ENCODE assay signal across 12 cellular contexts in the genomic region with DNA sequence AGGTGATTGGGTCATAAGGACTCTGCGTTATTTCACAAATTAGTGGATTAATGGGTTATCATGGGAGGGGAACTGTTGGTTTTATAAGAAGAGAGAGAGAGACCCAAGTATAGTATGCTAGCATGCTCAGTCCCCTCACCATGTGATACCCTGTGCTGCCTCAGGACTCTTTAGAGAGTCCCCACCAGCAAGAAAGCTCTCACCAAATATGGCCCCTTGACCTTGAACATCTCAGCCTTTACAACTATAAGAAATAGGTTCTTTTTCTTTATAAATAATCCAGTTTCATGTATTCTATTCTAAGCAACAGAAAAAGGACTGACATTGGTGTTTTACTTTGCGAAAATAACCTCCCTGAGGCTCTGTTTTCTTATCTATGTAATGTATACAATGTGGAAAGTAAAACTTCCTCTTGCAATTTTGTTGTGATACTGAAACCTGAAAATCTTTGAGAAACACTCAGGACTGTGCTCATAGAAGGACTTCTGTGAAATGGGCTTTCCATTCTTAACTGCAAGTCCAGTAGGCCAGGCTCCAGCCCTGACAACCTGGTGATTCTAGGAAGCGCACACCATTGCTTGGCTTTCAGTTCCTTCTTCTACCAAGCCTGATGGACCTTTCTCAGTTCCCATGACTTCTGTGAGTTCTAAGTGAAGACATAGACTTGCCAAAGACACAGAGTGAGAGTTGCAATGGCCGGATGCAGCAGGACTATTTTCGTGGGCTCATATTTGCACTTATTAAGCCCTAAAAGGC. TPM values are rescaled to one million over a fixed set of nuclear protein-coding genes. Genes with fewer than 3 reads are reported as not detected.
DNase-seq lines count a peak whose midpoint lies in the region; ATAC-seq and TF ChIP-seq lines count a peak whose summit lies in the region.
"Had no signal": no experiment of that assay in that cellular context is flagged by ENCODE, and none has a peak within 500 bp of the region (broad histone marks: within the 10 kb centered on the region; RNA-seq: fewer than 3 reads in every experiment).

No MANE protein-coding gene starts in this region.

- no peaks in the 10 kb centered on the region for H3K9me3 Mint-ChIP-seq in stimulated activated naive B cell treated with anti-CD40 and anti-IgM and Interleukin-4, amounts not matched to agents 10 μg/mL and 1 μg/mL and 100 μg/mL, for 72 hours
- H3K9me3 Mint-ChIP-seq: central memory CD8-positive, alpha-beta T cell had no signal

- H3K9me3 ChIP-seq in MM.1S (replicated peaks; ENCODE audit: insufficient read depth, low read length) (no peaks in the 10 kb centered on the region), SJCRH30 (replicated peaks) (no peaks in the 10 kb centered on the region)
- H3K9me3 ChIP-seq: pancreas had no signal

- H3K9me2 ChIP-seq in MM.1S (replicated peaks; ENCODE audit: insufficient read depth, low read length), result no peaks in the 10 kb centered on the region

- no peaks in the 10 kb centered on the region for H3K79me2 ChIP-seq in MM.1S (ENCODE audit: low read length)

- peak; percentile 90 for ATAC-seq in HG02798 (IDR thresholded peaks at IDR 0.05; ENCODE audit: poor library complexity, unreplicated experiment)
- ATAC-seq in stimulated activated naive B cell treated with anti-CD40 and anti-IgM and Interleukin-4, amounts not matched to agents 10 μg/mL and 1 μg/mL and 100 μg/mL, for 72 hours (replicated peaks), result peak; percentile 90

- H3K4me1 ChIP-seq in MM.1S (ENCODE audit: low read length) (peaks cover 41% of the 10 kb centered on the region), SJCRH30 (no peaks in the 10 kb centered on the region)
- H3K4me1 ChIP-seq: pancreas had no signal

- H3F3A ChIP-seq in MM.1S (ENCODE audit: insufficient read depth, low read length), result peaks cover 19% of the 10 kb centered on the region

- no peaks in the 10 kb centered on the region for H3K36me3 ChIP-seq in MM.1S (replicated peaks; ENCODE audit: insufficient read depth, low read length)
- no peaks in the 10 kb centered on the region for H3K36me3 ChIP-seq in SJCRH30
- H3K36me3 ChIP-seq: pancreas had no signal

- H3K27ac Mint-ChIP-seq in stimulated activated naive B cell treated with anti-CD40 and anti-IgM and Interleukin-4, amounts not matched to agents 10 μg/mL and 1 μg/mL and 100 μg/mL, for 72 hours, result peak overlapping the region; percentile 9
- H3K27ac Mint-ChIP-seq: activated CD4-positive, alpha-beta memory T cell treated with anti-CD3 and anti-CD28 coated beads for 36 hours had no signal

- H3K4me1 Mint-ChIP-seq in stimulated activated naive B cell treated with anti-CD40 and anti-IgM and Interleukin-4, amounts not matched to agents 10 μg/mL and 1 μg/mL and 100 μg/mL, for 72 hours, result peaks cover 34 to 42% of the 10 kb centered on the region in 2 donors
- H3K4me1 Mint-ChIP-seq: central memory CD8-positive, alpha-beta T cell had no signal

- no peak for TF ChIP-seq CTCF in MM.1S (IDR thresholded peaks at IDR 0.05; ENCODE audit: low read length)

- peak overlapping the region; percentile 76; the same call in 1 of the 2 replicates for H3K27ac ChIP-seq in MM.1S (ENCODE audit: low read length)
- H3K27ac ChIP-seq in SJCRH30, result no peak overlapping the region
- H3K27ac ChIP-seq: 22Rv1, pancreas had no signal

- peak overlapping the region; percentile 25; the same call in 1 of the 2 replicates for H3K9ac ChIP-seq in MM.1S (ENCODE audit: low read length)

- no peak overlapping the region; the same call in 1 of the 2 replicates for H3K4me3 ChIP-seq in MM.1S (ENCODE audit: low read length)
- no peak overlapping the region for H3K4me3 ChIP-seq in SJCRH30
- H3K4me3 ChIP-seq: pancreas had no signal

- no peaks in the 10 kb centered on the region for H3K27me3 ChIP-seq in MM.1S (replicated peaks; ENCODE audit: insufficient read depth, low read length)
- peaks cover 10% of the 10 kb centered on the region; the same call in 1 of the 2 replicates for H3K27me3 ChIP-seq in SJCRH30
- H3K27me3 ChIP-seq: pancreas had no signal

- DNase-seq in SKM-1 treated with dmso at 0.1 percent for 144 hours (lab: John Stamatoyannopoulos, UW; ENCODE audit: unreplicated experiment) (peak; percentile 39), SKM-1 (lab: John Stamatoyannopoulos, UW; ENCODE audit: unreplicated experiment) (no peak), MM.1S (peak; percentile 75), SJCRH30 (no peak), cortex of kidney (lab: John Stamatoyannopoulos, UW) (no peak)
- peak; percentile 54 for DNase-seq in stimulated activated naive B cell treated with anti-CD40 and anti-IgM and Interleukin-4, amounts not matched to agents 10 μg/mL and 1 μg/mL and 100 μg/mL, for 72 hours
- DNase-seq in activated CD8-positive, alpha-beta memory T cell treated with anti-CD3 and anti-CD28 coated beads, Interleukin-2, amount 50 U/mL, for 4 hours, result no peak
- DNase-seq: activated CD4-positive, alpha-beta memory T cell treated with anti-CD3 and anti-CD28 coated beads for 36 hours had no signal

- no peaks in the 10 kb centered on the region for H4K20me1 ChIP-seq in MM.1S (ENCODE audit: insufficient read depth, low read length)

- H2AFZ ChIP-seq in MM.1S (ENCODE audit: low read length), result 0 out of 2 replicates have a peak overlapping the region, but pooled peaks have one; percentile 15

- H3K36me3 Mint-ChIP-seq in stimulated activated naive B cell treated with anti-CD40 and anti-IgM and Interleukin-4, amounts not matched to agents 10 μg/mL and 1 μg/mL and 100 μg/mL, for 72 hours, result no peaks in the 10 kb centered on the region
- H3K36me3 Mint-ChIP-seq: activated CD4-positive, alpha-beta memory T cell treated with anti-CD3 and anti-CD28 coated beads for 36 hours had no signal

- H3K4me3 Mint-ChIP-seq in stimulated activated naive B cell treated with anti-CD40 and anti-IgM and Interleukin-4, amounts not matched to agents 10 μg/mL and 1 μg/mL and 100 μg/mL, for 72 hours, result no peak overlapping the region
- H3K4me3 Mint-ChIP-seq: activated CD4-positive, alpha-beta memory T cell treated with anti-CD3 and anti-CD28 coated beads for 36 hours; central memory CD8-positive, alpha-beta T cell had no signal

- H3K4me2 ChIP-seq in MM.1S (ENCODE audit: low read depth, low read length), result peak overlapping the region; percentile 41

- no peaks in the 10 kb centered on the region for H3K27me3 Mint-ChIP-seq in stimulated activated naive B cell treated with anti-CD40 and anti-IgM and Interleukin-4, amounts not matched to agents 10 μg/mL and 1 μg/mL and 100 μg/mL, for 72 hours
- H3K27me3 Mint-ChIP-seq: activated CD4-positive, alpha-beta memory T cell treated with anti-CD3 and anti-CD28 coated beads for 36 hours had no signal

RNA-seq across cellular contexts. Expression of a gene that starts 21.9 kb away (rescaled TPM):
- not detected in 2 replicates for total RNA-seq in SJCRH30 (2014; rRNA removed; shearing (Covaris generic))
- total RNA-seq: activated CD4-positive, alpha-beta memory T cell treated with anti-CD3 and anti-CD28 coated beads for 36 hours; pancreas had no signal

RNA-seq across cellular contexts. Expression of a gene that starts 44.4 kb away (rescaled TPM):
- not detected in 2 replicates for total RNA-seq in SJCRH30 (2014; rRNA removed; shearing (Covaris generic))
- total RNA-seq: activated CD4-positive, alpha-beta memory T cell treated with anti-CD3 and anti-CD28 coated beads for 36 hours had no signal

Comparison
In these comparisons a context has a peak if more than half of its experiments do, and no peak if none do; other contexts are left out.
1. DNase-seq: peak in SKM-1 treated with dmso at 0.1 percent for 144 hours (single experiment), MM.1S (single experiment) and stimulated activated naive B cell treated with anti-CD40 and anti-IgM and Interleukin-4, amounts not matched to agents 10 μg/mL and 1 μg/mL and 100 μg/mL, for 72 hours (single experiment); none in SKM-1 (single experiment), activated CD8-positive, alpha-beta memory T cell treated with anti-CD3 and anti-CD28 coated beads, Interleukin-2, amount 50 U/mL, for 4 hours (single experiment), SJCRH30 (0 of 2) and cortex of kidney (single experiment).